9 cellular contexts compared by ENCODE assay signal in the genomic region with DNA sequence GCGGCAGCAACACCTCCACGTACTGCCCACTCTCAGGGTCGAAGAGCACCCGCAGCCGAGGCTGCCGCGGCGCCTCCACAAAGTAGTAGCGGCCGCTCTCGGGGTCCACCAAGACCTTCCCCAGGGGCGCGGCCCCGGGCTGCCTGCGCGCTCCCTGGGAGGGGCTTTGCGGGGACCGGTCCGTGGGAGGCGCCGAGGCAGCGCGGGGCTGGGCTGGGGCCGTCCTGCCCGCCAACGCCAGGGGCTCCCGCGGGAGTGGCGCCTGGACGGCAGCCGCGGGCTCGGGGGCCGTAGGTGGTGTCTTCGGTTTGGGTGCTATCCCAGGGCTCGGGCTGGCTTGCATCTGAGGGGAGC. TPM values are rescaled to one million over a fixed set of nuclear protein-coding genes. Genes with fewer than 3 reads are reported as not detected.
DNase-seq lines count a peak whose midpoint lies in the region; ATAC-seq, FAIRE-seq and TF ChIP-seq lines count a peak whose summit lies in the region.
"Had no signal": no experiment of that assay in that cellular context is flagged by ENCODE, and none has a peak within 500 bp of the region (broad histone marks: within the 10 kb centered on the region; RNA-seq: fewer than 3 reads in every experiment).

No MANE protein-coding gene starts in this region.

- no peak overlapping the region for H2BK5ac ChIP-seq in trophoblast cell (ENCODE audit: low read depth, low read length, poor library complexity)

- peak overlapping the region; percentile 17 for H3K18ac ChIP-seq in trophoblast cell (ENCODE audit: low read length)

- no peak for FAIRE-seq in bronchial epithelial cell (lab: Jason Lieb, UNC)

- no CpG with 5 or more reads among the region's 36 CpGs for whole genome bisulfite sequencing in trophoblast cell (ENCODE audit: extremely low coverage, insufficient coverage, insufficient read length)

- no peak overlapping the region for H3K9ac ChIP-seq in trophoblast cell (ENCODE audit: low read length)

- H3K27ac ChIP-seq in trophoblast cell (ENCODE audit: low read depth, low read length) = no peak overlapping the region

- peaks cover 19 to 28% of the 10 kb centered on the region in 2 experiments for H3K4me1 ChIP-seq in trophoblast cell (ENCODE audit: control insufficient read depth in 1 of 2, insufficient read depth in 2 of 2, low read length in 2 of 2)

- H3K23ac ChIP-seq in trophoblast cell (ENCODE audit: low read length) = no peak overlapping the region

- peak overlapping the region; percentile 68 for H4K8ac ChIP-seq in trophoblast cell (ENCODE audit: low read depth, low read length)

- peak overlapping the region; percentile 44 for H4K91ac ChIP-seq in trophoblast cell (ENCODE audit: low read depth, low read length)

- peaks cover 5% of the 10 kb centered on the region for H3K79me2 ChIP-seq in trophoblast cell (ENCODE audit: control insufficient read depth, insufficient read depth, low read length, poor library complexity)

- ATAC-seq in HG03457 (IDR thresholded peaks at IDR 0.05; ENCODE audit: unreplicated experiment) (peak; percentile 4), HG03565 (IDR thresholded peaks at IDR 0.05; ENCODE audit: unreplicated experiment) (no peak)

- TF ChIP-seq CTCF in GM12865 (IDR thresholded peaks at IDR 0.05; ENCODE audit: insufficient read depth, low read depth, low read length, missing control alignments) (no peak), bronchial epithelial cell (IDR thresholded peaks at IDR 0.05; ENCODE audit: insufficient read depth, low read length, severe bottlenecking) (no peak)

- peak overlapping the region; percentile 18 for H2BK120ac ChIP-seq in trophoblast cell (ENCODE audit: insufficient read depth, low read length, poor library complexity)

- H2BK12ac ChIP-seq in trophoblast cell (ENCODE audit: low read length) = no peak overlapping the region

- H2AFZ ChIP-seq in trophoblast cell (ENCODE audit: insufficient read depth, low read length, poor library complexity) = peak overlapping the region; percentile 93

- no peak overlapping the region for H3K14ac ChIP-seq in trophoblast cell (ENCODE audit: low read length)

- H3K27me3 ChIP-seq in bronchial epithelial cell (ENCODE audit: control insufficient read depth, insufficient read depth, low read length) = no peaks in the 10 kb centered on the region
- peaks cover 32% of the 10 kb centered on the region for H3K27me3 ChIP-seq in trophoblast cell (ENCODE audit: insufficient read depth, low read length)

- no peak overlapping the region for H3K4ac ChIP-seq in trophoblast cell (ENCODE audit: low read depth, low read length)

- peaks cover 2% of the 10 kb centered on the region for H3K9me3 ChIP-seq in trophoblast cell (ENCODE audit: insufficient read depth, low read depth, low read length)

- no peaks in the 10 kb centered on the region for H3K79me1 ChIP-seq in trophoblast cell (ENCODE audit: low read length)

- no peak for DNase-seq in GM12865 (ENCODE audit: low read depth)
- no peak for DNase-seq in bronchial epithelial cell (ENCODE audit: low read depth)
- DNase-seq in trophoblast cell = no peak
- no peak for DNase-seq in RKO (ENCODE audit: low spot score)
- no peak for DNase-seq in kidney tubule cell (ENCODE audit: low spot score)
- no peak for DNase-seq in mesenteric fat pad (ENCODE audit: low spot score)

- peak overlapping the region; percentile 27 for H4K12ac ChIP-seq in trophoblast cell (ENCODE audit: low read depth, low read length)

- H2AK5ac ChIP-seq in trophoblast cell (ENCODE audit: low read length) = no peak overlapping the region

- H3K36me3 ChIP-seq in bronchial epithelial cell (ENCODE audit: control insufficient read depth, insufficient read depth, low read length) = no peaks in the 10 kb centered on the region
- no peaks in the 10 kb centered on the region for H3K36me3 ChIP-seq in trophoblast cell (ENCODE audit: control insufficient read depth in 1 of 2, insufficient read depth in 2 of 2, low read length in 2 of 2)

- H3K4me3 ChIP-seq in GM12865 (ENCODE audit: low read depth, low read length) (peak overlapping the region; percentile 88), bronchial epithelial cell (ENCODE audit: low read depth, low read length) (peak overlapping the region; percentile 43), trophoblast cell (ENCODE audit: low read depth, low read length) (peak overlapping the region; percentile 39)

- H3K4me2 ChIP-seq in trophoblast cell (ENCODE audit: low read length) = peak overlapping the region; percentile 64

RNA-seq across cellular contexts. Expression of a gene that starts 2.6 kb away (rescaled TPM):
- total RNA-seq in bronchial epithelial cell (0.13 TPM in 1 of 2 replicates, not detected in the other), mesenteric fat pad (0.61 TPM)
- 0.15 and 0.35 TPM in 2 replicates for polyA plus RNA-seq in trophoblast cell (2013)

RNA-seq across cellular contexts. Expression of a gene that starts 2.6 kb away (rescaled TPM):
- total RNA-seq in bronchial epithelial cell = 0.51 and 0.53 TPM in 2 replicates
- polyA plus RNA-seq in trophoblast cell (2013) = 2.4 and 2.7 TPM in 2 replicates
- 2.1 TPM for total RNA-seq in mesenteric fat pad

RNA-seq across cellular contexts. Expression of a gene that starts 9.2 kb away (rescaled TPM):
- not detected in 2 replicates for total RNA-seq in bronchial epithelial cell
- polyA plus RNA-seq in trophoblast cell (2013) = 0.18 and 0.31 TPM in 2 replicates
- not detected for total RNA-seq in mesenteric fat pad
- total RNA-seq: fibroblast of villous mesenchyme had no signal

RNA-seq across cellular contexts. Expression of a gene that starts 11.6 kb away (rescaled TPM):
- total RNA-seq in bronchial epithelial cell = 6.1 and 7.3 TPM in 2 replicates
- polyA plus RNA-seq in trophoblast cell (2013) = 4.6 and 5.4 TPM in 2 replicates
- 2.0 TPM for total RNA-seq in mesenteric fat pad

RNA-seq across cellular contexts. Expression of a gene that starts 47.0 kb away (rescaled TPM):
- total RNA-seq in bronchial epithelial cell (1.2 and 1.6 TPM in 2 replicates), mesenteric fat pad (8.4 TPM)
- 8.8 and 10.8 TPM in 2 replicates for polyA plus RNA-seq in trophoblast cell (2013)
